1 cellular context compared by ENCODE assay signal in the genomic region with DNA sequence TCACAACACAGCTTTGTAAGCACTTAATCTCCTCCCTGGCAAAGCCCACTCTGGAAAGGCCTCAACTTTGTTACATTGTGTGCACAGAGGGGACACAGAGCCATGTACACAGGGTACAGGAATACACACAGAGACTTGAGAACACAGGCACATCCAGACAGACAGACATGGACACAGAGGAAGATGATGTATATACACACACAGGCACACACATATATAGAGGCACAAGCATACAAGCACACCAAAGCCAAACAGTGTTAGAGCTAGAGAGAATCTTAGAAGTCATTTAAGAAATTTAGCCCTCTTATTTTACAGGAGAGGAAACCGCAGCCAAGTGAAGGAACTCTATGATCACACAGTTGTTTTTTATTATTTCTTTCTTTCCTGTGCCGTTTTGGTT.
TF ChIP-seq lines count a peak whose summit lies in the region.

No MANE protein-coding gene starts in this region.

TF ChIP-seq in IMR-90, 13 proteins besides CTCF, POLR2A, EP300 and RAD21:
- TF ChIP-seq FOS (IDR thresholded peaks at IDR 0.05; ENCODE audit: low read depth, low read length) (no peak), MAZ (IDR thresholded peaks at IDR 0.05; ENCODE audit: borderline replicate concordance, low read depth, low read length) (no peak), RCOR1 (IDR thresholded peaks at IDR 0.05; ENCODE audit: insufficient replicate concordance, low read length) (no peak), MXI1 (IDR thresholded peaks at IDR 0.05; ENCODE audit: borderline replicate concordance, low read depth, low read length) (no peak), SMC3 (IDR thresholded peaks at IDR 0.05; ENCODE audit: low read depth, low read length) (no peak), BHLHE40 (IDR thresholded peaks at IDR 0.05; ENCODE audit: low read depth, low read length) (no peak), CEBPB (IDR thresholded peaks at IDR 0.05; ENCODE audit: low read depth, low read length) (no peak), MAFK (IDR thresholded peaks at IDR 0.05; ENCODE audit: low read depth, low read length) (no peak)
- TF ChIP-seq, protein P1, sequence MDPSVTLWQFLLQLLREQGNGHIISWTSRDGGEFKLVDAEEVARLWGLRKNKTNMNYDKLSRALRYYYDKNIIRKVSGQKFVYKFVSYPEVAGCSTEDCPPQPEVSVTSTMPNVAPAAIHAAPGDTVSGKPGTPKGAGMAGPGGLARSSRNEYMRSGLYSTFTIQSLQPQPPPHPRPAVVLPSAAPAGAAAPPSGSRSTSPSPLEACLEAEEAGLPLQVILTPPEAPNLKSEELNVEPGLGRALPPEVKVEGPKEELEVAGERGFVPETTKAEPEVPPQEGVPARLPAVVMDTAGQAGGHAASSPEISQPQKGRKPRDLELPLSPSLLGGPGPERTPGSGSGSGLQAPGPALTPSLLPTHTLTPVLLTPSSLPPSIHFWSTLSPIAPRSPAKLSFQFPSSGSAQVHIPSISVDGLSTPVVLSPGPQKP (IDR thresholded peaks at IDR 0.05; ENCODE audit: borderline replicate concordance, low read depth, low read length) = no peak
TF ChIP-seq in IMR-90: peak in this region for 0.
